Comparison of ENCODE assay signal across 10 cellular contexts in the genomic region with DNA sequence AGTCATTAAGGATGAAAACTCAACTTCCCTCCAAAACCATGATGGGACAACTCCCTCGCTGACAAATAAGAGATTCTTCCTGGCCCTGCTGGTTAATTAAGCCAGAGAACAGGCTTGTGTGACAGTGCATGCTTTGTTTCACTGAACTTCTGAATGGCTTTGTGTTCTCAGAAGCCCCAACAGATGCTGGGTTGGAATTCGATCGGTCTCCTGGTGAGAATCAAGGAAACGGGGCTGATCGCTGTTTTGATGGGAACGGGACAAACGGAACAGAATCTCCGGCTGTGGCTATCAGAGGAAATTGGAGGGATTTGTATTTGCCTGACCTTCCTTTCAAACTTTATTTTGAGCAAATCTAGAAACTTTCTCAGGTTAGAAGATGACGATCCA. TPM values are rescaled to one million over a fixed set of nuclear protein-coding genes. Genes with fewer than 3 reads are reported as not detected.
DNase-seq lines count a peak whose midpoint lies in the region; ATAC-seq, FAIRE-seq and TF ChIP-seq lines count a peak whose summit lies in the region.
"Had no signal": no experiment of that assay in that cellular context is flagged by ENCODE, and none has a peak within 500 bp of the region (broad histone marks: within the 10 kb centered on the region; RNA-seq: fewer than 3 reads in every experiment).

No MANE protein-coding gene starts in this region.

- intact Hi-C loops in uterus (cut with DNase I; ENCODE audit: low total_unique reads), result no loop called here

- no peaks in the 10 kb centered on the region for H3K9me3 Mint-ChIP-seq in activated naive CD8-positive, alpha-beta T cell treated with anti-CD3 and anti-CD28 coated beads for 36 hours
- no peaks in the 10 kb centered on the region for H3K9me3 Mint-ChIP-seq in activated naive CD8-positive, alpha-beta T cell treated with anti-CD3 and anti-CD28 coated beads, Interleukin-2, amount 50 U/mL, for 24 hours

- FAIRE-seq in H1 (lab: Jason Lieb, UNC), result peak; percentile 71

- H3K4me3 ChIP-seq in H1 (ENCODE audit: extremely low read depth in 1 of 4, insufficient read depth in 2 of 4, low read depth in 3 of 4, low read length in 4 of 4) (no peak overlapping the region), mucosa of rectum (ENCODE audit: low read length in 2 of 2) (peak overlapping the region in 1 of 2 donors; percentile 38), uterus (no peak overlapping the region), Peyer's patch (no peak overlapping the region), MG63 (no peak overlapping the region)
- H3K4me3 ChIP-seq: upper lobe of right lung had no signal

- no peak overlapping the region for H3K14ac ChIP-seq in H1 (ENCODE audit: insufficient read length)

- H4K91ac ChIP-seq in H1 (replicated peaks; ENCODE audit: insufficient read length, low read length), result no peak overlapping the region

- no peak overlapping the region for H2AFZ ChIP-seq in H1 (ENCODE audit: low read length)

- H4K5ac ChIP-seq in H1 (ENCODE audit: insufficient read length, low read depth, low read length), result no peak overlapping the region

- no peaks in the 10 kb centered on the region for H3K79me2 ChIP-seq in H1 (ENCODE audit: control insufficient read depth in 1 of 2, insufficient read depth in 2 of 2, low read length in 2 of 2)

- no peak for ATAC-seq in activated naive CD8-positive, alpha-beta T cell treated with anti-CD3 and anti-CD28 coated beads, Interleukin-2, amount 50 U/mL, for 24 hours

- WGBS in H1 (ENCODE audit: extremely low coverage in 1 of 2, insufficient coverage in 1 of 2, insufficient read length in 1 of 2, insufficient replicate concordance in 2 of 2, low coverage in 1 of 2, low lambda C conversion rate in 2 of 2, missing lambda C conversion rate in 1 of 2), 2 experiments, result 54% methylated on average over 9 of the region's 9 CpGs; no CpG with 5 or more reads in 1 of the 2 experiments

- TF ChIP-seq CTCF in H1 (IDR thresholded peaks at IDR 0.05; ENCODE audit: control extremely low read depth in 1 of 3, insufficient read depth in 1 of 3, low read depth in 1 of 3, low read length in 3 of 3) (no peak), uterus (IDR thresholded peaks at IDR 0.05) (no peak), Peyer's patch (IDR thresholded peaks at IDR 0.05) (no peak)

- H3K23ac ChIP-seq in H1 (ENCODE audit: insufficient read length), result no peak overlapping the region

- H3K9me3 ChIP-seq in H1 (ENCODE audit: insufficient read depth in 2 of 2, low read depth in 1 of 2, low read length in 1 of 2) (no peaks in the 10 kb centered on the region), mucosa of rectum (ENCODE audit: control insufficient read depth in 2 of 2, low read length in 2 of 2) (no peaks in the 10 kb centered on the region), uterus (no peaks in the 10 kb centered on the region), Peyer's patch (no peaks in the 10 kb centered on the region), MG63 (no peaks in the 10 kb centered on the region)
- H3K9me3 ChIP-seq: upper lobe of right lung had no signal

- TF ChIP-seq POLR2A in H1 (IDR thresholded peaks at IDR 0.05; ENCODE audit: control extremely low read depth in 1 of 2, low read depth in 2 of 2, low read length in 2 of 2) (no peak), uterus (IDR thresholded peaks at IDR 0.05) (no peak), Peyer's patch (IDR thresholded peaks at IDR 0.05) (no peak)

- H4K20me1 ChIP-seq in H1 (replicated peaks in 1 of 2; ENCODE audit: control insufficient read depth in 1 of 2, insufficient read depth in 2 of 2, low read length in 2 of 2), result peaks cover 0 to 1% of the 10 kb centered on the region in 2 experiments

- H3K36me3 Mint-ChIP-seq in activated naive CD8-positive, alpha-beta T cell treated with anti-CD3 and anti-CD28 coated beads for 36 hours, result peaks cover 22% of the 10 kb centered on the region
- peaks cover 38% of the 10 kb centered on the region for H3K36me3 Mint-ChIP-seq in activated naive CD8-positive, alpha-beta T cell treated with anti-CD3 and anti-CD28 coated beads, Interleukin-2, amount 50 U/mL, for 24 hours (ENCODE audit: low read depth)

- H3K27me3 Mint-ChIP-seq in activated naive CD8-positive, alpha-beta T cell treated with anti-CD3 and anti-CD28 coated beads for 36 hours, result no peaks in the 10 kb centered on the region
- no peaks in the 10 kb centered on the region for H3K27me3 Mint-ChIP-seq in activated naive CD8-positive, alpha-beta T cell treated with anti-CD3 and anti-CD28 coated beads, Interleukin-2, amount 50 U/mL, for 24 hours

- CTCF ChIA-PET in H1 (lab: Charles Lee; ENCODE audit: partially characterized antibody), result interaction anchor here (1.0 to 12.5 kb wide), 4 partner anchors 10 to 29 kb away, joined by 3 to 90 read pairs (median 4); no protein-coding TSS in a partner anchor

- no peak for DNase-seq in activated naive CD8-positive, alpha-beta T cell treated with anti-CD3 and anti-CD28 coated beads for 36 hours
- no peak for DNase-seq in activated naive CD8-positive, alpha-beta T cell treated with anti-CD3 and anti-CD28 coated beads, Interleukin-2, amount 50 U/mL, for 24 hours
- no peak for DNase-seq in H1 (ENCODE audit: low read depth in 1 of 2, low spot score in 2 of 2)
- DNase-seq in uterus, result no peak
- no peak for DNase-seq in HCEC 1CT
- DNase-seq in Peyer's patch, result no peak
- DNase-seq in MG63, result no peak
- DNase-seq: foreskin keratinocyte, upper lobe of right lung had no signal

- H3K27ac ChIP-seq in H1 (ENCODE audit: low read depth, low read length) (no peak overlapping the region), mucosa of rectum (ENCODE audit: low read depth in 2 of 2, low read length in 2 of 2) (peak overlapping the region; percentile 34 to 45), uterus (peak overlapping the region; percentile 71 to 75), Peyer's patch (peak overlapping the region in 2 of 4 donors; percentile 25 to 48)
- H3K27ac ChIP-seq: foreskin keratinocyte, upper lobe of right lung had no signal

- POLR2A ChIA-PET in H1 (lab: Charles Lee; ENCODE audit: partially characterized antibody), result interaction anchor here (0.6 to 1.3 kb wide), 3 partner anchors 10 to 47 kb away, joined by 3 read pairs; no protein-coding TSS in a partner anchor

- no peaks in the 10 kb centered on the region for H3K23me2 ChIP-seq in H1 (ENCODE audit: low read depth, low read length)

- H3K9ac ChIP-seq in H1 (replicated peaks in 1 of 4; ENCODE audit: extremely low read depth in 1 of 4, low read depth in 3 of 4, low read length in 3 of 4) (no peak overlapping the region), mucosa of rectum (ENCODE audit: low read depth in 1 of 2, low read length in 2 of 2) (no peak overlapping the region)

- H2BK5ac ChIP-seq in H1 (ENCODE audit: low read depth, low read length), result peak overlapping the region; percentile 67; the same call in 1 of the 2 replicates

- H3K4me2 ChIP-seq in H1 (ENCODE audit: insufficient read depth in 1 of 2, low read depth in 2 of 2, low read length in 2 of 2), result 0 out of 4 replicates have a peak overlapping the region, but pooled peaks of 1 of the 2 experiments have one; percentile 9

- peak overlapping the region; percentile 69; the same call in 1 of the 2 replicates for H2AK5ac ChIP-seq in H1 (ENCODE audit: low read depth, low read length)

- no peak for TF ChIP-seq RAD21 in H1 (IDR thresholded peaks at IDR 0.05 in 1 of 2, conservative IDR thresholded peaks at IDR 0.05 in 1 of 2; ENCODE audit: low read depth in 2 of 2, low read length in 2 of 2)

- H3K56ac ChIP-seq in H1 (replicated peaks; ENCODE audit: insufficient read length, low read depth, low read length), result no peak overlapping the region

- H2BK15ac ChIP-seq in H1 (ENCODE audit: low read length), result no peak overlapping the region

- peak overlapping the region; percentile 43; the same call in 1 of the 2 replicates for H3K18ac ChIP-seq in H1 (ENCODE audit: extremely low read depth, low read length)

- no peak overlapping the region for H3K4me3 Mint-ChIP-seq in activated naive CD8-positive, alpha-beta T cell treated with anti-CD3 and anti-CD28 coated beads for 36 hours
- H3K4me3 Mint-ChIP-seq in activated naive CD8-positive, alpha-beta T cell treated with anti-CD3 and anti-CD28 coated beads, Interleukin-2, amount 50 U/mL, for 24 hours, result no peak overlapping the region

- H3K27me3 ChIP-seq in H1 (replicated peaks in 1 of 4; ENCODE audit: control insufficient read depth in 3 of 4, extremely low read depth in 1 of 4, insufficient read depth in 3 of 4, low read length in 3 of 4) (no peaks in the 10 kb centered on the region; a peak in 1 of 7 replicates), mucosa of rectum (ENCODE audit: control insufficient read depth in 2 of 2, insufficient read depth in 2 of 2, low read length in 2 of 2) (no peaks in the 10 kb centered on the region), uterus (no peaks in the 10 kb centered on the region), Peyer's patch (no peaks in the 10 kb centered on the region), MG63 (no peaks in the 10 kb centered on the region)
- H3K27me3 ChIP-seq: foreskin keratinocyte, upper lobe of right lung had no signal

- TF ChIP-seq EP300 in H1 (IDR thresholded peaks at IDR 0.05; ENCODE audit: borderline replicate concordance in 1 of 2, low read depth in 2 of 2, low read length in 2 of 2), result no peak

- 0 out of 2 replicates have a peak overlapping the region, but pooled peaks have one; percentile 55 for H2BK12ac ChIP-seq in H1 (ENCODE audit: low read depth, low read length)

- H3K36me3 ChIP-seq in H1 (ENCODE audit: control insufficient read depth in 2 of 4, insufficient read depth in 4 of 4, low read length in 3 of 4) (peaks cover 0 to 4% (median 1%) of the 10 kb centered on the region in 4 experiments; a peak in 3 of 8 replicates), mucosa of rectum (ENCODE audit: control insufficient read depth in 2 of 2, insufficient read depth in 2 of 2, low read length in 2 of 2) (peaks cover 12 to 17% of the 10 kb centered on the region in 2 donors), uterus (no peaks in the 10 kb centered on the region), Peyer's patch (peaks cover 0 to 43% (median 0%) of the 10 kb centered on the region in 3 donors), MG63 (peaks cover 63% of the 10 kb centered on the region)

- no peaks in the 10 kb centered on the region; the same call in 1 of the 2 replicates for H3K79me1 ChIP-seq in H1 (ENCODE audit: low read depth, low read length)

- no peak overlapping the region for H4K8ac ChIP-seq in H1 (ENCODE audit: extremely low read depth, insufficient read depth, low read length)

- H2BK20ac ChIP-seq in H1 (ENCODE audit: low read length), result 0 out of 2 replicates have a peak overlapping the region, but pooled peaks have one; percentile 26

- peaks cover 26% of the 10 kb centered on the region for H3K4me1 Mint-ChIP-seq in activated naive CD8-positive, alpha-beta T cell treated with anti-CD3 and anti-CD28 coated beads for 36 hours
- H3K4me1 Mint-ChIP-seq in activated naive CD8-positive, alpha-beta T cell treated with anti-CD3 and anti-CD28 coated beads, Interleukin-2, amount 50 U/mL, for 24 hours, result peaks cover 19% of the 10 kb centered on the region

- H3K4ac ChIP-seq in H1 (replicated peaks; ENCODE audit: insufficient read length, low read depth, low read length), result no peak overlapping the region

- peaks cover 14 to 33% (median 21%) of the 10 kb centered on the region in 4 experiments for H3K4me1 ChIP-seq in H1 (replicated peaks in 1 of 4; ENCODE audit: control insufficient read depth in 3 of 4, insufficient read depth in 4 of 4, low read length in 3 of 4)
- peaks cover 28 to 32% of the 10 kb centered on the region in 2 donors for H3K4me1 ChIP-seq in mucosa of rectum (ENCODE audit: control insufficient read depth in 2 of 2, insufficient read depth in 2 of 2, low read length in 2 of 2)
- H3K4me1 ChIP-seq in uterus, result peaks cover 21% of the 10 kb centered on the region in 2 donors
- peaks cover 0 to 37% (median 2%) of the 10 kb centered on the region in 4 donors for H3K4me1 ChIP-seq in Peyer's patch

- H3K27ac Mint-ChIP-seq in activated naive CD8-positive, alpha-beta T cell treated with anti-CD3 and anti-CD28 coated beads for 36 hours, result peak overlapping the region; percentile 7
- H3K27ac Mint-ChIP-seq in activated naive CD8-positive, alpha-beta T cell treated with anti-CD3 and anti-CD28 coated beads, Interleukin-2, amount 50 U/mL, for 24 hours, result no peak overlapping the region

- no peak overlapping the region for H2BK120ac ChIP-seq in H1 (replicated peaks; ENCODE audit: low read depth, low read length)

RNA-seq across cellular contexts. Expression of gene FSCN1, which starts 43.8 kb away (rescaled TPM):
- 10 to 100 TPM; 15.2 to 15.7 TPM for total RNA-seq in activated naive CD8-positive, alpha-beta T cell treated with anti-CD3 and anti-CD28 coated beads for 36 hours
- 300 and 304 TPM in 2 replicates for total RNA-seq in H1 (2021; fragmentation: NEBNext Ultra II Directional; extraction: Animal tissue kit (Norgen Biotek cat#: 25700))
- polyA plus RNA-seq in H1 (2011; rRNA removed), result 220 and 354 TPM in 2 replicates
- 162 TPM for polyA plus RNA-seq in H1 (2011; cell fraction: cytosol; rRNA removed)
- polyA plus RNA-seq in H1 (2011; cell fraction: nucleus; rRNA removed), result 211 TPM
- 134 to 263 TPM (median 248 TPM) in 4 replicates for polyA plus RNA-seq in H1 (2012, experiment 1 of 2)
- 286 TPM for polyA plus RNA-seq in H1 (2012, experiment 2 of 2)
- 278 TPM for polyA plus RNA-seq in H1 (2013, experiment 1 of 2)
- polyA plus RNA-seq in H1 (2013, experiment 2 of 2), result 278 TPM
- 63.6 and 68.5 TPM in 2 replicates for polyA minus RNA-seq in H1 (2011; rRNA and poly(A)+ RNA removed)
- polyA minus RNA-seq in H1 (2011; cell fraction: cytosol; rRNA and poly(A)+ RNA removed), result 239 TPM
- 150 TPM for polyA minus RNA-seq in H1 (2011; cell fraction: nucleus; rRNA and poly(A)+ RNA removed)
- total RNA-seq in uterus (100 to 1,000 TPM in 1 of 4 donors, 10 to 100 TPM in 3; 27.1 to 175 (median 61.9) TPM), Peyer's patch (10 to 100 TPM in 1 of 4 donors, 1 to 10 TPM in 3; 2.1 to 22.3 (median 5.9) TPM)
- total RNA-seq in MG63 (2014; rRNA removed; shearing (Covaris generic); ENCODE audit: low replicate concordance), result 88.9 and 159 TPM in 2 replicates
